In the genomic region with DNA sequence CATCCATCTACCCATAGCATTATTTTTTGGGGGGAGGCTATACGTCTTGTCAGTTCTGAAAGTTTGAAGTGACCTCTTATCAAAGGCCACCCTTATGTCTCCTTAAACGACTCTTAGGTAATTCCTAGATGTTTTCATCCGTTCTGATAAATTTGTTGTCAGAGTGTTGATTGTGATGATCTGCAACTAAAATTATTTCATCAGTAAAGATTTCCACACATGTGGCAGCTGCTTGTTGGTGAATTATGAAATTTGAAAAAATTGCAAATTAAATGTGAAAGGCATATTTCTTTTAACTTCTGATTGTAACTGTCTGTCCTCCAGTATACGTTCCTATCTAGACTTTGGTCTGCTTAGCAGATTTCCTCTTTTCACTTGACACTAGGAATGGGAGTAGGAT, we compare ENCODE assay signal across 8 cellular contexts. TPM values are rescaled to one million over a fixed set of nuclear protein-coding genes. Genes with fewer than 3 reads are reported as not detected.
DNase-seq lines count a peak whose midpoint lies in the region; ATAC-seq, FAIRE-seq and TF ChIP-seq lines count a peak whose summit lies in the region.

No MANE protein-coding gene starts in this region.

- H3K79me2 ChIP-seq in K562 (ENCODE audit: control insufficient read depth, insufficient read depth, low read length): peaks cover 64% of the 10 kb centered on the region

- peaks cover 15% of the 10 kb centered on the region for H3K36me3 ChIP-seq in K562 (ENCODE audit: control insufficient read depth, insufficient read depth, low read length)
- no peaks in the 10 kb centered on the region for H3K36me3 ChIP-seq in muscle layer of colon (ENCODE audit: insufficient read depth, low read length)

- H3K27ac ChIP-seq in HL-60 (replicated peaks) (peak overlapping the region; percentile 88), K562 (ENCODE audit: extremely low read depth, low read depth, low read length) (peak overlapping the region; percentile 92; the same call in 2 of the 3 replicates), muscle layer of colon (ENCODE audit: low read depth, low read length) (no peak overlapping the region)

- H3K4me3 ChIP-seq in AG09309 (ENCODE audit: control insufficient read depth, low read depth, low read length): peak overlapping the region; percentile 90
- H3K4me3 ChIP-seq in HL-60 (replicated peaks; ENCODE audit: insufficient read depth, low read length): peak overlapping the region; percentile 91
- H3K4me3 ChIP-seq in K562: peak overlapping the region; percentile 95
- H3K4me3 ChIP-seq in muscle layer of colon (ENCODE audit: low read depth in 1 of 2, low read length in 2 of 2): peak overlapping the region in 1 of 2 donors; percentile 78

- TSS peak; percentile 58 for BruUV-seq in K562 (replicated peaks; lab: Mats Ljungman, UMichigan)

- intact Hi-C loops in K562 (cut with micrococcal nuclease): no loop called here

- H3K9me3 ChIP-seq in K562 (replicated peaks; ENCODE audit: control insufficient read depth, insufficient read depth, low read depth, low read length) (no peaks in the 10 kb centered on the region), muscle layer of colon (ENCODE audit: low read length) (no peaks in the 10 kb centered on the region)

- no peak for DNase-seq in AG09309 (ENCODE audit: low read depth)
- peak in 1 of 2 experiments; percentile 68 for DNase-seq in HL-60 (ENCODE audit: low read depth in 1 of 2, low spot score in 1 of 2)
- peak in 2 of 4 experiments; percentile 14 to 20 for DNase-seq in K562 (ENCODE audit: extremely low read depth in 1 of 4, low spot score in 3 of 4)
- no peak for DNase-seq in HCEC 1CT

- peak overlapping the region; percentile 91 for H3K4me2 ChIP-seq in K562 (ENCODE audit: insufficient read depth, low read length)

- no peak for TF ChIP-seq CTCF in AG09309 (IDR thresholded peaks at IDR 0.05; ENCODE audit: control insufficient read depth, insufficient read depth, low read depth, low read length, missing control alignments)
- no peak for TF ChIP-seq CTCF in HL-60 (IDR thresholded peaks at IDR 0.05; ENCODE audit: insufficient read depth, low read length)
- no peak for TF ChIP-seq CTCF in K562 (IDR thresholded peaks at IDR 0.05 in 2 of 3, conservative IDR thresholded peaks at IDR 0.05 in 1 of 3; ENCODE audit: insufficient read depth in 2 of 3, low read depth in 1 of 3, low read length in 3 of 3)

- H3K9ac ChIP-seq in K562 (ENCODE audit: insufficient read depth in 1 of 2, low read depth in 2 of 2, low read length in 2 of 2): peak overlapping the region in 1 of 2 experiments; percentile 94; a peak in 2 of 4 replicates
- peak overlapping the region; percentile 66 for H3K9ac ChIP-seq in muscle layer of colon (ENCODE audit: low read length)

- peaks cover 0 to 7% of the 10 kb centered on the region in 2 experiments; a peak in 3 of 5 replicates for H3K4me1 ChIP-seq in K562 (replicated peaks in 1 of 2; ENCODE audit: control insufficient read depth in 2 of 2, insufficient read depth in 2 of 2, low read length in 2 of 2)
- peaks cover 21% of the 10 kb centered on the region for H3K4me1 ChIP-seq in muscle layer of colon (ENCODE audit: insufficient read depth, low read length)

- no peak for TF ChIP-seq RAD21 in K562 (CRISPR knock-in tag; conservative IDR thresholded peaks at IDR 0.05 in 1 of 2, IDR thresholded peaks at IDR 0.05 in 1 of 2)

- no peak for TF ChIP-seq POLR2A in K562 (conservative IDR thresholded peaks at IDR 0.05)

- ATAC-seq in K562 (no peak), GM18868 (IDR thresholded peaks at IDR 0.05; ENCODE audit: unreplicated experiment) (no peak), HG03432 (IDR thresholded peaks at IDR 0.05; ENCODE audit: unreplicated experiment) (no peak), HG03097 (IDR thresholded peaks at IDR 0.05; ENCODE audit: low FRiP score, unreplicated experiment) (no peak)

- FAIRE-seq in K562 (lab: Jason Lieb, UNC): no peak

- 0% methylated on average over 4 of the region's 4 CpGs for WGBS in K562 (ENCODE audit: insufficient coverage, low coverage, missing lambda C conversion rate)

- in situ Hi-C loops in K562 (cut with MboI): no loop called here

- no peak overlapping the region for H2AFZ ChIP-seq in K562 (ENCODE audit: low read depth, low read length)

- peaks cover 26% of the 10 kb centered on the region; the same call in 1 of the 2 replicates for H4K20me1 ChIP-seq in K562 (replicated peaks; ENCODE audit: control insufficient read depth, insufficient read depth, low read length)

- H3K9me1 ChIP-seq in K562 (ENCODE audit: control insufficient read depth, insufficient read depth, low read length): peaks cover 3% of the 10 kb centered on the region

- no peak for TF ChIP-seq EP300 in K562 (IDR thresholded peaks at IDR 0.05; ENCODE audit: low read length)

- H3K27me3 ChIP-seq in HL-60 (ENCODE audit: insufficient read depth, poor library complexity, severe bottlenecking) (no peaks in the 10 kb centered on the region), K562 (ENCODE audit: control insufficient read depth in 2 of 2, insufficient read depth in 2 of 2, low read length in 2 of 2) (no peaks in the 10 kb centered on the region), muscle layer of colon (ENCODE audit: control insufficient read depth in 1 of 2, insufficient read depth in 2 of 2, low read length in 2 of 2) (no peaks in the 10 kb centered on the region)

- POLR2A ChIA-PET in K562 (lab: Yijun Ruan, JAX): interaction anchor here (1.4 to 2.0 kb wide), 4 partner anchors 11 to 15 kb away, joined by 3 to 20 read pairs (median 7); no protein-coding TSS in a partner anchor

- CTCF ChIA-PET in K562 (lab: Yijun Ruan, JAX; ENCODE audit: low intra/inter-chr PET ratio): no interaction called here

TF ChIP-seq in K562, 482 proteins besides CTCF, POLR2A, EP300 and RAD21:
- TF ChIP-seq MEIS2 (IDR thresholded peaks at IDR 0.05; ENCODE audit: partially characterized antibody): peak; percentile 35
- TF ChIP-seq ASH1L (IDR thresholded peaks at IDR 0.05; ENCODE audit: borderline replicate concordance, low read depth, partially characterized antibody): no peak
- TF ChIP-seq NCOA4 (IDR thresholded peaks at IDR 0.05; ENCODE audit: partially characterized antibody): no peak
- TF ChIP-seq RBBP5 (IDR thresholded peaks at IDR 0.05; ENCODE audit: borderline replicate concordance, insufficient read depth, low read length, poor library complexity, severe bottlenecking): no peak
- no peak for TF ChIP-seq TCF15 (CRISPR knock-in tag; IDR thresholded peaks at IDR 0.05)
- TF ChIP-seq ZNF449 (CRISPR knock-in tag; IDR thresholded peaks at IDR 0.05): no peak
- no peak for TF ChIP-seq CEBPG (CRISPR knock-in tag; IDR thresholded peaks at IDR 0.05)
- 0 out of 4 replicates have a peak, but pooled peaks of 1 of the 2 experiments have one; percentile 12 for TF ChIP-seq CEBPG (tag; conservative IDR thresholded peaks at IDR 0.05 in 1 of 2, IDR thresholded peaks at IDR 0.05 in 1 of 2)

RNA-seq across cellular contexts. Expression of gene ADIPOR2, which starts 1.4 kb away (rescaled TPM):
- 43.4 and 113 TPM in 2 replicates for total RNA-seq in K562 (2011; cell fraction: chromatin; rRNA removed; ENCODE audit: low replicate concordance)
- 28.3 and 33.6 TPM in 2 replicates for total RNA-seq in K562 (2011; cell fraction: nucleolus; rRNA removed)
- total RNA-seq in K562 (2011; cell fraction: nucleoplasm; rRNA removed): 69.6 and 116 TPM in 2 replicates
- 22.8 and 23.2 TPM in 2 replicates for total RNA-seq in K562 (2014; rRNA removed)
- 58.8 and 62.4 TPM in 2 replicates for total RNA-seq in K562 (2014; rRNA removed; fragmentation: Illumina TruSeq; extraction: Trizol)
- total RNA-seq in K562 (2015; rRNA removed; fragmentation: Illumina TruSeq; extraction: Trizol): 42.0 and 46.0 TPM in 2 replicates
- total RNA-seq in K562 (2021): 50.9 and 59.1 TPM in 2 replicates
- polyA plus RNA-seq in K562 (2011; rRNA removed): 39.2 and 63.5 TPM in 2 replicates
- 25.2 and 37.9 TPM in 2 replicates for polyA plus RNA-seq in K562 (2011; cell fraction: cytosol; rRNA removed)
- polyA plus RNA-seq in K562 (2011; cell fraction: nucleus; rRNA removed): 26.1 and 34.1 TPM in 2 replicates
- 38.7 and 40.1 TPM in 2 replicates for polyA plus RNA-seq in K562 (2012)
- polyA plus RNA-seq in K562 (2014; fragmentation: Illumina TruSeq; extraction: Trizol): 51.3 and 56.8 TPM in 2 replicates
- 10 to 100 TPM; 10.9 to 15.6 TPM for polyA plus RNA-seq in K562 (2014; fragmentation: Nextera tagmentation; extraction: Ambion mirVana)
- 39.4 and 40.2 TPM in 2 replicates for polyA plus RNA-seq in K562 (2014; rRNA removed)
- polyA minus RNA-seq in K562 (2011; rRNA and poly(A)+ RNA removed): 51.2 and 62.6 TPM in 2 replicates
- 21.6 and 24.5 TPM in 2 replicates for polyA minus RNA-seq in K562 (2011; cell fraction: cytosol; rRNA and poly(A)+ RNA removed)
- polyA minus RNA-seq in K562 (2011; cell fraction: nucleus; rRNA and poly(A)+ RNA removed): 16.8 and 23.4 TPM in 2 replicates
